ENCODE assay signal across 9 cellular contexts in the genomic region with DNA sequence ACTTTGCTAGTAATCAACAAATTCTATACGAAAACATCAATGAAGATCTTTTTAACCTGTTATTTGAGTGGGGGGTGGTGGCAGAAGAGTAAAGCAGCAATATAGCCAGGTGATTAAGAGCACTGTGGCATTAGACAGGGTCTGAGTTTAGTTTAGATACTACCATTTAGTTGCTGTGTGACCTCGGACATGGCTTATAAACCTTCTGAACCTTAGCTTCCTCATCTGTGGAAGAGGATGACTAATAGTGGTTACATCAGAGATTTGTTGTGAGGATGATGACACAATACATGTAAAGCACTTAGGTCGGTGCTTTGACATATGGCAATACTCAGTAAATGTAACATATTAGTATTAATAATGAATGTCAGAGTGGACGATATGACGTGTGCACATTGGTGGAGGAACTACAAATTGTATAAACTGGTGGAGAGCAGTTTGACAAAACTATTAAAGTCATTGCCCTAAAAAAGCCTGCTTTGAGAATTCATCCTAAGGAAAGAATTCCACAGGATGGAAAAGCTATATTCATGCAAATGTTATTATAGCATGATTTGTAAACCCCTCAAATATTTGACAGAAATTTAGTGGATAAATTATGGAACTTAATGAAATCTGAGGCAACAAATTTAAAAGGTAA. TPM values are rescaled to one million over a fixed set of nuclear protein-coding genes. Genes with fewer than 3 reads are reported as not detected.
DNase-seq lines count a peak whose midpoint lies in the region; ATAC-seq and TF ChIP-seq lines count a peak whose summit lies in the region.
"Had no signal": no experiment of that assay in that cellular context is flagged by ENCODE, and none has a peak within 500 bp of the region (broad histone marks: within the 10 kb centered on the region; RNA-seq: fewer than 3 reads in every experiment).

No MANE protein-coding gene starts in this region.

- H3K36me3 ChIP-seq in heart left ventricle, result no peaks in the 10 kb centered on the region

- TF ChIP-seq POLR2A in heart left ventricle (IDR thresholded peaks at IDR 0.05), result no peak

- peaks cover 0 to 15% (median 0%) of the 10 kb centered on the region in 9 donors for H3K27me3 ChIP-seq in heart left ventricle

- intact Hi-C loops in heart left ventricle (cut with DNase I), result no loop called here

- peak; percentile 40 for DNase-seq in RPMI7951 (ENCODE audit: low read depth)
- DNase-seq in lung microvascular endothelial cell (ENCODE audit: low read depth in 2 of 2), result peak; percentile 32 to 60
- no peak for DNase-seq in heart left ventricle
- DNase-seq in DMS79 treated with DMSO at 0.1 percent for 48 hours (lab: John Stamatoyannopoulos, UW), result no peak
- DNase-seq in GM19240 (ENCODE audit: insufficient read length, low spot score), result no peak
- DNase-seq in NCI-H345 treated with DMSO at 0.1 percent for 48 hours (lab: John Stamatoyannopoulos, UW; ENCODE audit: unreplicated experiment), result no peak

- 89 to 94% (median 90%) methylated on average over 5 of the region's 5 CpGs for WGBS in heart left ventricle, 4 donors

- no peak overlapping the region for H3K4me3 ChIP-seq in heart left ventricle

- H3K9me3 ChIP-seq in heart left ventricle, result no peaks in the 10 kb centered on the region

- TF ChIP-seq CTCF in heart left ventricle (IDR thresholded peaks at IDR 0.05), result no peak

- peak; percentile 51 for ATAC-seq in GM18858 (IDR thresholded peaks at IDR 0.05; ENCODE audit: unreplicated experiment)
- ATAC-seq in HG02973 (IDR thresholded peaks at IDR 0.05; ENCODE audit: unreplicated experiment), result peak; percentile 64
- ATAC-seq in heart left ventricle, result no peak

- peaks cover 0 to 9% (median 0%) of the 10 kb centered on the region in 12 donors for H3K4me1 ChIP-seq in heart left ventricle

- no peak overlapping the region for H3K27ac ChIP-seq in heart left ventricle

RNA-seq across cellular contexts. Expression of a gene that starts 24.3 kb away (rescaled TPM):
- total RNA-seq in RPMI7951 (2014; rRNA removed; shearing (Covaris generic)), result not detected in 2 replicates
- total RNA-seq in lung microvascular endothelial cell (not detected in 2 replicates), heart left ventricle (under 1 TPM in 1 of 9 donors, not detected in 8; 0.42 TPM)
- not detected for polyA plus RNA-seq in heart left ventricle
- total RNA-seq: SK-MEL-5 had no signal

RNA-seq across cellular contexts. Expression of a gene that starts 48.7 kb away (rescaled TPM):
- total RNA-seq in RPMI7951 (2014; rRNA removed; shearing (Covaris generic)), result 95.8 and 114 TPM in 2 replicates
- 17.2 and 34.3 TPM in 2 replicates for total RNA-seq in lung microvascular endothelial cell
- 10 to 100 TPM; 27.2 to 48.5 (median 31.1) TPM for total RNA-seq in heart left ventricle
- 10 to 100 TPM; 10.6 to 35.4 TPM for polyA plus RNA-seq in heart left ventricle

RNA-seq across cellular contexts. Expression of a gene that starts 53.4 kb away (rescaled TPM):
- 85.3 and 92.9 TPM in 2 replicates for total RNA-seq in RPMI7951 (2014; rRNA removed; shearing (Covaris generic))
- total RNA-seq in lung microvascular endothelial cell (31.4 and 32.7 TPM in 2 replicates), heart left ventricle (10 to 100 TPM; 44.4 to 88.3 (median 74.1) TPM)
- 10 to 100 TPM; 64.4 to 88.5 TPM for polyA plus RNA-seq in heart left ventricle

Comparison
In these comparisons a context has a peak if more than half of its experiments do, and no peak if none do; other contexts are left out.
1. ATAC-seq: peak in GM18858 (single experiment) and HG02973 (single experiment); none in heart left ventricle (0 of 4).
2. DNase-seq: peak in RPMI7951 (single experiment) and lung microvascular endothelial cell (2 of 2); none in heart left ventricle (0 of 5), DMS79 treated with DMSO at 0.1 percent for 48 hours (single experiment), GM19240 (single experiment) and NCI-H345 treated with DMSO at 0.1 percent for 48 hours (single experiment).